In the genomic region with DNA sequence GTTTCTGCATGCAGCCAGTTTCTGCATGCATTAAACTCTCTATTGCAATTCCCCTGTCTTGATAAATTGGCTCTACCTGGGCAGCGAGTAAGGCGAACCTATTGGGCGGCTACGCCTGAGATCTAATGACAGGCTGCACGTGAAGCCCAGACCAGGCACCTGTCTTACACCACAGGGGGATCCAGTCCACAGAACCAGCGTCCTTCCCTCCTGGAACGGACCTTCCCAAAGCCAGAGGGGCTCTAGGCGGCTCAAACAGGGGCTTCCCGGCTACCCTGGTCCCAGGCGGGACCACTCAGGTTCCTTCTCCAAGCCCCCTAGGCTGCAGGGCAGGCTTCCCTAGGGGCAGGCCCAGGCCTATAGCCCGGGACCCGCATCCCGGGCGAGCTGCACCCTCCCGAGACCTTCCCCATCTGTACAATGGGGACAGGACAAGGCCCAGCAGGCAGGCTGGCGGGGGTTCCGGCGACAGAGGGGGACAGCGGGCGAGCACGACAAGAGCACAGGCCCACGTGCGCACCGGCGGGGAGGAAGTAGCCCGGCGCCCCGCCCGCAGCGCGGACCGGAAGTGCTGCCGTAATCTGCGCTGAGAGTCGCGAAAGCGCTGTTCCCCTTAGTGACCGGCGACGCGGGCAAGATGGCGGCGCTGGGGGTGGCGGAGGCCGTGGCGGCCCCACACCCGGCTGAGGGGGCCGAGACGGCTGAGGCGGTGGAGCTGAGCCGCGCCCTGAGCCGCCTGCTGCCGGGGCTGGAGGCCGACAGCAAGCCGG, we compare ENCODE assay signal across 8 cellular contexts. TPM values are rescaled to one million over a fixed set of nuclear protein-coding genes. Genes with fewer than 3 reads are reported as not detected.
DNase-seq lines count a peak whose midpoint lies in the region; ATAC-seq and TF ChIP-seq lines count a peak whose summit lies in the region.

Gene DNAAF5, plus strand, starts transcription at position 616 of the 770 bp plus-strand sequence. Its CDS starts 22 bp downstream, at position 638.

- peak within 1 kb of the TSS; percentile 71 for H3K27ac Mint-ChIP-seq in progenitor cell of endocrine pancreas

- H3K4me3 Mint-ChIP-seq in progenitor cell of endocrine pancreas (ENCODE audit: low read depth): peak within 1 kb of the TSS; percentile 79

- peaks cover 4% of the 10 kb centered on the region for H3K9me3 Mint-ChIP-seq in progenitor cell of endocrine pancreas (ENCODE audit: low read depth)

- H3K9ac ChIP-seq in adipocyte (ENCODE audit: low read length): peak within 1 kb of the TSS; percentile 88

- H3K9me3 ChIP-seq in adipocyte (ENCODE audit: control insufficient read depth, low read length) (no peaks in the 10 kb centered on the region), heart right ventricle (peaks cover 0 to 7% (median 0%) of the 10 kb centered on the region in 11 donors), upper lobe of right lung (no peaks in the 10 kb centered on the region)

- H3K36me3 ChIP-seq in adipocyte (ENCODE audit: control insufficient read depth, insufficient read depth, low read length, severe bottlenecking) (peaks cover 10% of the 10 kb centered on the region), heart right ventricle (peaks cover 0 to 22% (median 0%) of the 10 kb centered on the region in 9 donors), upper lobe of right lung (peaks cover 11% of the 10 kb centered on the region)

- H3K27me3 ChIP-seq in adipocyte (replicated peaks; ENCODE audit: control insufficient read depth, insufficient read depth, low read length): no peaks in the 10 kb centered on the region
- no peaks in the 10 kb centered on the region for H3K27me3 ChIP-seq in heart right ventricle
- H3K27me3 ChIP-seq in upper lobe of right lung: no peaks in the 10 kb centered on the region

- peak within 1 kb of the TSS in 9 of 10 donors; percentile 73 to 86 (median 78) for H3K27ac ChIP-seq in heart right ventricle
- peak within 1 kb of the TSS; percentile 85 for H3K27ac ChIP-seq in upper lobe of right lung

- peaks cover 28% of the 10 kb centered on the region for H3K36me3 Mint-ChIP-seq in progenitor cell of endocrine pancreas (ENCODE audit: insufficient read depth)

- peaks cover 13% of the 10 kb centered on the region for H3K4me1 Mint-ChIP-seq in progenitor cell of endocrine pancreas (ENCODE audit: low read depth)

- WGBS in heart right ventricle, 2 donors: 9 to 14% methylated on average over 42 to 56 of the region's 56 CpGs

- intact Hi-C loops in heart right ventricle (cut with DNase I): loop anchor here in 3 of 10 donors (5.0 to 10.0 kb wide), 3 partner anchors 59 to 211 kb away; partner anchors contain the start of gene PDGFA (in 2 of the 3)
- intact Hi-C loops in upper lobe of right lung (cut with DNase I): no loop called here

- peak; percentile 91 for ATAC-seq in HG02642 (IDR thresholded peaks at IDR 0.05; ENCODE audit: poor library complexity, unreplicated experiment)
- ATAC-seq in heart right ventricle: peak; percentile 87 to 94 (median 90)
- peak; percentile 96 for ATAC-seq in upper lobe of right lung

- H3K4me1 ChIP-seq in adipocyte (ENCODE audit: control insufficient read depth, insufficient read depth, low read length): peaks cover 16% of the 10 kb centered on the region
- H3K4me1 ChIP-seq in heart right ventricle: peaks cover 4 to 36% (median 24%) of the 10 kb centered on the region in 9 donors
- H3K4me1 ChIP-seq in upper lobe of right lung: peaks cover 12% of the 10 kb centered on the region

- DNase-seq in NCI-H1105 (lab: John Stamatoyannopoulos, UW) (peak; percentile 87), T follicular helper cell (ENCODE audit: low read depth) (peak; percentile 74), adipocyte (ENCODE audit: low read depth) (peak; percentile 94), heart right ventricle (peak; percentile 87 to 88), progenitor cell of endocrine pancreas (ENCODE audit: low spot score, unreplicated experiment) (peak; percentile 73), upper lobe of right lung (peak; percentile 94)

- no peaks in the 10 kb centered on the region for H3K27me3 Mint-ChIP-seq in progenitor cell of endocrine pancreas

- no peak for TF ChIP-seq CTCF in GM12875 (IDR thresholded peaks at IDR 0.05; ENCODE audit: borderline replicate concordance, insufficient read depth, low read depth, low read length)
- TF ChIP-seq CTCF in heart right ventricle (IDR thresholded peaks at IDR 0.05): peak in 1 of 9 donors; percentile 8
- no peak for TF ChIP-seq CTCF in progenitor cell of endocrine pancreas (IDR thresholded peaks at IDR 0.05; ENCODE audit: unreplicated experiment)
- TF ChIP-seq CTCF in upper lobe of right lung (IDR thresholded peaks at IDR 0.05): no peak

- H3K4me3 ChIP-seq in GM12875 (ENCODE audit: low read depth, low read length) (peak within 1 kb of the TSS; percentile 61), adipocyte (ENCODE audit: low read length) (peak within 1 kb of the TSS; percentile 85), heart right ventricle (peak within 1 kb of the TSS; percentile 50 to 96 (median 66)), upper lobe of right lung (peak within 1 kb of the TSS; percentile 68)

RNA-seq across cellular contexts. Expression of gene DNAAF5, which starts in this region (rescaled TPM):
- total RNA-seq in heart right ventricle: 10 to 100 TPM; 18.0 to 30.0 (median 25.3) TPM
- polyA plus RNA-seq in heart right ventricle: 10 to 100 TPM; 10.4 to 12.8 TPM
- 46.7 and 51.0 TPM in 2 replicates for total RNA-seq in progenitor cell of endocrine pancreas
- 15.8 TPM for total RNA-seq in upper lobe of right lung

Comparison
In these comparisons a context has a peak if more than half of its experiments do, and no peak if none do; other contexts are left out.
1. Peak in every context shown above with its lines: DNase-seq, ATAC-seq, H3K4me3 ChIP-seq and H3K27ac ChIP-seq.